26 cellular contexts compared by ENCODE assay signal in the genomic region with DNA sequence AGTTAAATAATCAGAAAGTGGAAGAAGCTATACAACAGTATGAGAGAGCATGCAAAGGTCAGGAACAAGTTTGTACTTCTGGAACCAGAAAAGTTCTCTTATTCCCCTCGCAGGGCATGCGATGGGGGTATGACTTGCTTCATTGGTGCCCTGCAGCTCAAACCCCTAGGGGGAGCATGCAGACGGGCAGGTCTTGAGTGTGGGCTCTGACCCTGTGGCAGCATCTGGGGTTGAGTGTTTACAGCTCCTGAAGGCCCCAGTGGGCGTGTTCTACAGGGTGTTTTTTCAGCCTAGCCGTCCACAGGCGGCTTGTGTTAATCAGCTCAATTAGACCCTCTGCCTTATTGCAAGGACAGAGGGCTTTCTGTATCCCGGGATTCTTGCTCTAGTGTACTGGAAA.
"Had no signal": no experiment of that assay in that cellular context is flagged by ENCODE, and none has a peak within 500 bp of the region (broad histone marks: within the 10 kb centered on the region; RNA-seq: fewer than 3 reads in every experiment).

No MANE protein-coding gene starts in this region.

- H3K4me2 ChIP-seq: neural progenitor cell had no signal

- H3K27me3 ChIP-seq: adrenal gland, ascending aorta, esophagus muscularis mucosa, neural progenitor cell, transverse colon, uterus had no signal

- FAIRE-seq: colon, endothelial cell of umbilical vein, frontal cortex, islet of Langerhans had no signal

- H3K36me3 ChIP-seq: adrenal gland, ascending aorta, lower lobe of right lung, transverse colon, uterus had no signal

- H3K9me3 ChIP-seq: adrenal gland, ascending aorta, esophagus muscularis mucosa, lower lobe of right lung, transverse colon, uterus had no signal

- H2AFZ ChIP-seq: neural progenitor cell had no signal

- H3K4me1 ChIP-seq: adrenal gland, ascending aorta, esophagus muscularis mucosa, lower lobe of right lung, neural progenitor cell, transverse colon, uterus had no signal

- H3K9ac ChIP-seq: neural progenitor cell had no signal

- H3K4me3 ChIP-seq: adrenal gland, ascending aorta, esophagus muscularis mucosa, lower lobe of right lung, neural progenitor cell, transverse colon, uterus had no signal

- ATAC-seq: lower lobe of right lung; naive thymus-derived CD4-positive, alpha-beta T cell; stimulated activated naive B cell treated with anti-CD40 and anti-IgM and Interleukin-4, amounts not matched to agents 10 μg/mL and 1 μg/mL and 100 μg/mL, for 72 hours; T-helper 17 cell had no signal

- H3K27ac ChIP-seq: adrenal gland, ascending aorta, esophagus muscularis mucosa, lower lobe of right lung, neural progenitor cell, transverse colon, uterus had no signal

- DNase-seq: activated CD4-positive, alpha-beta T cell treated with anti-CD3 and anti-CD28 coated beads for 1 hour; activated CD8-positive, alpha-beta memory T cell treated with anti-CD3 and anti-CD28 coated beads for 24 hours; activated CD8-positive, alpha-beta memory T cell treated with anti-CD3 and anti-CD28 coated beads, Interleukin-2, amount 50 U/mL, for 4 hours; activated naive CD4-positive, alpha-beta T cell; activated T-cell treated with anti-CD3 and anti-CD28 coated beads, Interleukin-2, amount 50 U/mL, for 24 hours; adrenal gland; central memory CD4-positive, alpha-beta T cell; effector memory CD4-positive, alpha-beta T cell; glutamatergic neuron; hippocampal formation; lower lobe of right lung; naive thymus-derived CD4-positive, alpha-beta T cell; retina; stimulated activated CD4-positive, alpha-beta T cell treated with anti-CD3 and anti-CD28 coated beads, Interleukin-2, amount 100 ng/mL, for 48 hours; stimulated activated CD8-positive, alpha-beta memory T cell treated with anti-CD3 and anti-CD28 coated beads, Interleukin-4, amount 100 ng/mL, for 48 hours; stimulated activated naive B cell treated with anti-CD40 and anti-IgM and Interleukin-4, amounts not matched to agents 10 μg/mL and 1 μg/mL and 100 μg/mL, for 72 hours; T-helper 17 cell; transverse colon; uterus had no signal
